Comparison of ENCODE assay signal across 17 cellular contexts in the genomic region with DNA sequence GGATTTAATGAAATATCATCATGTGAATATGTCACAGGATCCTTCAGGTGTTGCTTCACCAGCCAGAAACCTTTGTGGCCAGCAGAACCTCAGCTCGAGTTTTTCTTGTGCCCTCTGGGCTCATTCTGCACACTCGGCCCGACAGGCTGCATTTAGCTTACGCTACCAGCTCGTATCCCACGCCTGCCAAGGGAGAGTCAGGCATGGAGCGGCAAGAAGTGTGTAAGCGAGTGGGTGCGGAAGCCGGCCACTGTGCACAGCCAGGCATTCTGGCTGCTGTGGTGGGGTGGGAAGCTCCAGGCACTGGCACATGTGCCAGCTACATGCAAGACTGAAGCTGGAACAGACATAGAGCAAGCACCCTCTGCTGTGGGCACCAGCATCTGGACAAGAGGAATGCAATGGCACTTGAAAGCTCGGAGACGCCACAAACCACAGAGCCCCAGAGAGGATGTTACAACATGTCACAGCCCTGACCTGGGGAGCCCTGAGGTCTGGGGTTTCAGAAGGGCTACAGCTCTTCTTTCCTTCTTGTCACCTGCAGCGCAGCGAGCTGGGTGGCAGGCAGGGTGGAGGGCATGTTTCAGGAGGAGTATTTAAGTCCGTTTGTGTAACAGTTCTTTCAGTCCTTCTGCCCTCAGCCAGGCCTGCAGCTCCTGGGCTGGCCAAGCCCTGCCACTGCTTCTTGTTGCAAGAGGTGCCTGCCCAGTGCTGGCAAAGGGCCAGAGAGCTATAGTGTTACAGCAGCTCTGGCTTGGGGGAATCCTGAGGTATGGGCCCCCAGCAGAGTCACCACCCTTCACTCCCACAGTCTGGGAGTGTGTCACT.
DNase-seq lines count a peak whose midpoint lies in the region; ATAC-seq, FAIRE-seq and TF ChIP-seq lines count a peak whose summit lies in the region.
"Had no signal": no experiment of that assay in that cellular context is flagged by ENCODE, and none has a peak within 500 bp of the region (broad histone marks: within the 10 kb centered on the region; RNA-seq: fewer than 3 reads in every experiment).

No MANE protein-coding gene starts in this region.

- H3K4me1 ChIP-seq in RWPE2 (ENCODE audit: insufficient read depth, poor library complexity, severe bottlenecking) (no peaks in the 10 kb centered on the region), right lobe of liver (no peaks in the 10 kb centered on the region)
- H3K4me1 ChIP-seq: heart right ventricle, tibial artery had no signal

- no peak for TF ChIP-seq CTCF in RWPE2 (IDR thresholded peaks at IDR 0.05; ENCODE audit: poor library complexity, severe bottlenecking)
- TF ChIP-seq CTCF in right lobe of liver (IDR thresholded peaks at IDR 0.05): no peak
- no peak for TF ChIP-seq CTCF in D721Med (IDR thresholded peaks at IDR 0.05; ENCODE audit: insufficient read depth, missing control alignments)

- FAIRE-seq in D721Med (lab: Jason Lieb, UNC): no peak

- intact Hi-C loops in right lobe of liver (cut with DNase I): no loop called here

- H3K27ac ChIP-seq in RWPE2 (ENCODE audit: poor library complexity, severe bottlenecking) (no peak overlapping the region), right lobe of liver (no peak overlapping the region)
- H3K27ac ChIP-seq: 22Rv1, heart right ventricle, tibial artery had no signal

- H3K27me3 ChIP-seq in RWPE2 (ENCODE audit: insufficient read depth, poor library complexity, severe bottlenecking) (no peaks in the 10 kb centered on the region), right lobe of liver (no peaks in the 10 kb centered on the region)
- H3K27me3 ChIP-seq: heart right ventricle, tibial artery had no signal

- no peak; the same call in 1 of the 3 replicates for ATAC-seq in RWPE2 (ENCODE audit: low read depth)
- no peak for ATAC-seq in right lobe of liver
- ATAC-seq: WTC11 had no signal

- TF ChIP-seq POLR2A in right lobe of liver (IDR thresholded peaks at IDR 0.05): no peak

- H3K9me3 ChIP-seq in RWPE2 (ENCODE audit: severe bottlenecking) (no peaks in the 10 kb centered on the region), right lobe of liver (no peaks in the 10 kb centered on the region)

- H3K4me3 ChIP-seq in RWPE2 (ENCODE audit: severe bottlenecking) (no peak overlapping the region), right lobe of liver (no peak overlapping the region)
- H3K4me3 ChIP-seq: heart right ventricle, tibial artery had no signal

- DNase-seq in DMS 273 (lab: John Stamatoyannopoulos, UW; ENCODE audit: unreplicated experiment): peak; percentile 28
- no peak for DNase-seq in DMS 273 treated with DMSO at 0.1 percent for 48 hours (lab: John Stamatoyannopoulos, UW)
- peak; percentile 90 to 94 for DNase-seq in Kasumi-1 (lab: John Stamatoyannopoulos, UW)
- peak; percentile 39 for DNase-seq in RWPE2 (ENCODE audit: low spot score)
- peak in 2 of 3 donors; percentile 37 to 46 for DNase-seq in right lobe of liver
- no peak for DNase-seq in mucosa of gallbladder (ENCODE audit: low spot score)
- no peak for DNase-seq in midbrain (lab: John Stamatoyannopoulos, UW)
- no peak for DNase-seq in D721Med (ENCODE audit: insufficient read length, low spot score)
- DNase-seq: activated naive CD8-positive, alpha-beta T cell treated with anti-CD3 and anti-CD28 coated beads for 36 hours; erythroblast; heart right ventricle; NCI-H226; occipital lobe; SHP77 treated with DMSO at 0.1 percent for 48 hours had no signal

- 20% methylated on average over 3 of the region's 15 CpGs for WGBS in right lobe of liver (ENCODE audit: insufficient coverage, low coverage, low lambda C conversion rate, missing lambda C conversion rate)

- H3K36me3 ChIP-seq in RWPE2 (ENCODE audit: low read depth) (no peaks in the 10 kb centered on the region), right lobe of liver (no peaks in the 10 kb centered on the region)
- H3K36me3 ChIP-seq: heart right ventricle, tibial artery had no signal

Comparison
In these comparisons a context has a peak if more than half of its experiments do, and no peak if none do; other contexts are left out.
1. DNase-seq: peak in DMS 273 (single experiment), Kasumi-1 (2 of 2), RWPE2 (single experiment) and right lobe of liver (2 of 3); none in DMS 273 treated with DMSO at 0.1 percent for 48 hours (single experiment), mucosa of gallbladder (single experiment), midbrain (single experiment) and D721Med (single experiment).